In genomic region chr17:78079253-78079652, GRCh38 we compare ENCODE assay signal across 24 cellular contexts. TPM values are rescaled to one million over a fixed set of nuclear protein-coding genes. Genes with fewer than 3 reads are reported as not detected.
"Had no signal": no experiment of that assay in that cellular context is flagged by ENCODE, and none has a peak within 500 bp of the region (broad histone marks: within the 10 kb centered on the region; RNA-seq: fewer than 3 reads in every experiment).

No MANE protein-coding gene starts in this region.

- DNase-seq: activated CD4-positive, alpha-beta T cell treated with anti-CD3 and anti-CD28 coated beads for 48 hours; activated CD4-positive, alpha-beta T cell treated with anti-CD3 and anti-CD28 coated beads, Interleukin-2, amount 50 U/mL, for 4 hours; activated CD4-positive, CD25-positive, alpha-beta regulatory T cell treated with anti-CD3 and anti-CD28 coated beads, Interleukin-2, amount 50 U/mL, for 72 hours; activated CD8-positive, alpha-beta memory T cell treated with anti-CD3 and anti-CD28 coated beads for 24 hours; activated gamma-delta T cell treated with Interleukin-2 at 50 U/mL for 16 hours; activated T-cell treated with anti-CD3 and anti-CD28 coated beads, Interleukin-2, amount 50 U/mL, for 72 hours; amygdala; NCI-H1092 treated with DMSO at 0.1 percent for 48 hours; NCI-H1417 treated with DMSO at 0.1 percent for 48 hours; NCI-H1694; NCI-H2029 treated with DMSO at 0.1 percent for 48 hours; NCI-H345; NCI-H510A; Peyer's patch; SHP77 treated with DMSO at 0.1 percent for 48 hours had no signal

- H3K27ac Mint-ChIP-seq: activated T-cell treated with anti-CD3 and anti-CD28 coated beads, Interleukin-2, amount 50 U/mL, for 72 hours; activated T-helper 2 cell treated with anti-CD3 and anti-CD28 coated beads, Interferon-gamma antibody, Interleukin-2, Interleukin-4, amounts not matched to agents 10 μg/mL and 5 μg/mL and 100 μg/mL, durations not matched to agents 14 hours and 24 hours and 36 hours; T-helper 1 cell treated with Interleukin-12 subunit alpha and Interleukin-12 subunit beta and Interleukin-4 antibody, amounts not matched to agents 30 μg/mL and 1 μg/mL, for 36 hours; WTC11 had no signal

- H3K4me3 ChIP-seq: Peyer's patch had no signal

- H3K9me3 Mint-ChIP-seq: activated naive CD4-positive, alpha-beta T cell treated with anti-CD3 and anti-CD28 coated beads, Interleukin-2, amount 50 U/mL, for 24 hours; activated T-cell treated with anti-CD3 and anti-CD28 coated beads, Interleukin-2, amount 50 U/mL, for 72 hours; activated T-helper 2 cell treated with anti-CD3 and anti-CD28 coated beads, Interferon-gamma antibody, Interleukin-2, Interleukin-4, amounts not matched to agents 10 μg/mL and 5 μg/mL and 100 μg/mL, durations not matched to agents 14 hours and 24 hours and 36 hours; brain; T-helper 1 cell treated with Interleukin-12 subunit alpha and Interleukin-12 subunit beta and Interleukin-4 antibody, amounts not matched to agents 30 μg/mL and 1 μg/mL, for 36 hours; WTC11 had no signal

- H3K4me1 ChIP-seq: Peyer's patch had no signal

- H3K4me3 Mint-ChIP-seq: activated naive CD4-positive, alpha-beta T cell treated with anti-CD3 and anti-CD28 coated beads, Interleukin-2, amount 50 U/mL, for 24 hours; activated T-cell treated with anti-CD3 and anti-CD28 coated beads, Interleukin-2, amount 50 U/mL, for 72 hours; brain; T-helper 1 cell treated with Interleukin-12 subunit alpha and Interleukin-12 subunit beta and Interleukin-4 antibody, amounts not matched to agents 30 μg/mL and 1 μg/mL, for 36 hours; WTC11 had no signal

- H3K9ac ChIP-seq: KMS-11 had no signal

- H3K9me3 ChIP-seq: Peyer's patch had no signal

- H3K27me3 ChIP-seq: Peyer's patch had no signal

- H3K27ac ChIP-seq: KMS-11, Peyer's patch, RWPE1 had no signal

- ATAC-seq: activated T-cell treated with anti-CD3 and anti-CD28 coated beads, Interleukin-2, amount 50 U/mL, for 72 hours; HepG2; WTC11 had no signal

- H3K27me3 Mint-ChIP-seq: activated naive CD4-positive, alpha-beta T cell treated with anti-CD3 and anti-CD28 coated beads, Interleukin-2, amount 50 U/mL, for 24 hours; brain had no signal

- H3K4me1 Mint-ChIP-seq: activated naive CD4-positive, alpha-beta T cell treated with anti-CD3 and anti-CD28 coated beads, Interleukin-2, amount 50 U/mL, for 24 hours; WTC11 had no signal

RNA-seq across cellular contexts. Expression of gene TMC8, which starts 51.3 kb away (rescaled TPM):
- total RNA-seq: MCF 10A had no signal
